10 cellular contexts compared by ENCODE assay signal in the genomic region with DNA sequence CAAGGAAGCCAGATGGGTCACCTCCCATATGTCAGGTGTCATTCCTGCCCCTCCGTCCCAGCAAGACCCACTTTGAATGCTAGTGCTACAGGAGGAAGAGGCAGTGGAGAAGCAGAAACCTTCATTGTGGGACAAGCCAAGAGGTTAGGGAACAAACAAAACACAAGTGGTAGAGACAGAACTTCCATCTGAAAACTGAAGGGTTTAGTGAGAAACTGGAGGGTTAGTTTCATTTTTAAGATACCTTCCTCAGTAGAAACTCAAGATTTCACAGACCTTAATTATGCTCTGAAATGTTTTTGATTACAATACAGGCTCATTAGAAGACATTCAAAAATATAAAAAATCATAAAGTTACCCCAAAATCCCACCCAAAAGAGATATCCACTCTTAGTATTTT. TPM values are rescaled to one million over a fixed set of nuclear protein-coding genes. Genes with fewer than 3 reads are reported as not detected.
A peak's percentile ranks its signal among the peaks of the same experiment; 100 is the strongest.
DNase-seq lines count a peak whose midpoint lies in the region; ATAC-seq and TF ChIP-seq lines count a peak whose summit lies in the region.
"Had no signal": no experiment of that assay in that cellular context is flagged by ENCODE, and none has a peak within 500 bp of the region (broad histone marks: within the 10 kb centered on the region; RNA-seq: fewer than 3 reads in every experiment).

No MANE protein-coding gene starts in this region.

- DNase-seq in G401 (ENCODE audit: low spot score): peak; percentile 23
- peak; percentile 20 for DNase-seq in NAMALWA (ENCODE audit: low spot score)
- no peak for DNase-seq in endodermal cell
- no peak for DNase-seq in psoas muscle
- no peak for DNase-seq in NCI-H146 treated with DMSO at 0.1 percent for 48 hours (lab: John Stamatoyannopoulos, UW; ENCODE audit: unreplicated experiment)
- DNase-seq in adrenal gland: no peak
- no peak for DNase-seq in activated CD4-positive, alpha-beta memory T cell treated with anti-CD3 and anti-CD28 coated beads for 36 hours
- DNase-seq in GM13976 (ENCODE audit: low spot score): no peak

- no peak overlapping the region for H3K9ac ChIP-seq in endodermal cell (ENCODE audit: extremely low read depth, low read length, poor library complexity, severe bottlenecking)

- H3K27ac Mint-ChIP-seq in endodermal cell: peak overlapping the region; percentile 69
- H3K27ac Mint-ChIP-seq in activated CD4-positive, alpha-beta memory T cell treated with anti-CD3 and anti-CD28 coated beads for 36 hours: no peak overlapping the region

- H3K9me3 ChIP-seq in endodermal cell (ENCODE audit: control insufficient read depth, low read length) (no peaks in the 10 kb centered on the region), psoas muscle (no peaks in the 10 kb centered on the region), adrenal gland (replicated peaks in 1 of 3) (no peaks in the 10 kb centered on the region)
- H3K9me3 ChIP-seq: SJSA1 had no signal

- POLR2A ChIA-PET in activated CD4-positive, alpha-beta memory T cell treated with anti-CD3 and anti-CD28 coated beads for 36 hours (lab: Charles Lee): no interaction called here

- no peaks in the 10 kb centered on the region for H3K27me3 Mint-ChIP-seq in endodermal cell (ENCODE audit: insufficient read depth)
- H3K27me3 Mint-ChIP-seq in activated CD4-positive, alpha-beta memory T cell treated with anti-CD3 and anti-CD28 coated beads for 36 hours: no peaks in the 10 kb centered on the region

- H3K27ac ChIP-seq in endodermal cell (ENCODE audit: low read depth, low read length) (peak overlapping the region; percentile 91), psoas muscle (peak overlapping the region; percentile 66), adrenal gland (peak overlapping the region in 2 of 5 donors; percentile 70 to 79)
- H3K27ac ChIP-seq: SJSA1 had no signal

- intact Hi-C loops in psoas muscle (cut with DNase I) (no loop called here), adrenal gland (cut with DNase I) (no loop called here)
- intact Hi-C loops in activated CD4-positive, alpha-beta memory T cell treated with anti-CD3 and anti-CD28 coated beads for 36 hours (cut with micrococcal nuclease): no loop called here

- no peaks in the 10 kb centered on the region for H3K27me3 ChIP-seq in endodermal cell (ENCODE audit: control insufficient read depth, insufficient read depth, low read length, poor library complexity, severe bottlenecking)
- no peaks in the 10 kb centered on the region for H3K27me3 ChIP-seq in psoas muscle (ENCODE audit: insufficient read depth in 3 of 3, low read length in 2 of 3)
- H3K27me3 ChIP-seq in adrenal gland: no peaks in the 10 kb centered on the region
- H3K27me3 ChIP-seq: SJSA1 had no signal

- H3K4me3 Mint-ChIP-seq in endodermal cell: no peak overlapping the region
- H3K4me3 Mint-ChIP-seq in activated CD4-positive, alpha-beta memory T cell treated with anti-CD3 and anti-CD28 coated beads for 36 hours: no peak overlapping the region

- WGBS in endodermal cell (ENCODE audit: insufficient coverage in 1 of 2, insufficient read length in 1 of 2), 2 experiments: 91 to 100% methylated on average over 1 of the region's 1 CpG
- WGBS in psoas muscle, 3 donors: 43 to 55% (median 43%) methylated on average over 1 of the region's 1 CpG
- WGBS in adrenal gland, 4 donors: 29 to 71% (median 42%) methylated on average over 1 of the region's 1 CpG

- H3K4me1 Mint-ChIP-seq in endodermal cell: peaks cover 27% of the 10 kb centered on the region
- H3K4me1 Mint-ChIP-seq in activated CD4-positive, alpha-beta memory T cell treated with anti-CD3 and anti-CD28 coated beads for 36 hours (ENCODE audit: low read depth): peaks cover 11% of the 10 kb centered on the region

- CTCF ChIA-PET in activated CD4-positive, alpha-beta memory T cell treated with anti-CD3 and anti-CD28 coated beads for 36 hours (lab: Charles Lee): interaction anchor here (0.6 kb wide), 1 partner anchor 23 kb away, joined by 4 read pairs; no protein-coding TSS in a partner anchor

- TF ChIP-seq POLR2A in adrenal gland (IDR thresholded peaks at IDR 0.05): no peak

- no peak for ATAC-seq in psoas muscle
- ATAC-seq: HCT116 had no signal

- H3K36me3 Mint-ChIP-seq in endodermal cell (ENCODE audit: low read depth): no peaks in the 10 kb centered on the region
- peaks cover 3% of the 10 kb centered on the region for H3K36me3 Mint-ChIP-seq in activated CD4-positive, alpha-beta memory T cell treated with anti-CD3 and anti-CD28 coated beads for 36 hours

- H3K36me3 ChIP-seq in endodermal cell (ENCODE audit: control insufficient read depth, insufficient read depth, low read length) (no peaks in the 10 kb centered on the region), psoas muscle (ENCODE audit: insufficient read depth in 1 of 2, low read depth in 1 of 2) (peaks cover 0 to 12% of the 10 kb centered on the region in 2 donors), adrenal gland (replicated peaks in 1 of 2) (no peaks in the 10 kb centered on the region)
- H3K36me3 ChIP-seq: SJSA1 had no signal

- no peak overlapping the region for H3K4me3 ChIP-seq in endodermal cell (ENCODE audit: low read length)
- H3K4me3 ChIP-seq in psoas muscle: no peak overlapping the region
- H3K4me3 ChIP-seq in adrenal gland: no peak overlapping the region
- H3K4me3 ChIP-seq: SJSA1 had no signal

- H3K9me3 Mint-ChIP-seq in endodermal cell: no peaks in the 10 kb centered on the region
- no peaks in the 10 kb centered on the region for H3K9me3 Mint-ChIP-seq in activated CD4-positive, alpha-beta memory T cell treated with anti-CD3 and anti-CD28 coated beads for 36 hours

- no peak for TF ChIP-seq CTCF in endodermal cell (conservative IDR thresholded peaks at IDR 0.05)
- TF ChIP-seq CTCF in psoas muscle (IDR thresholded peaks at IDR 0.05): no peak
- TF ChIP-seq CTCF in adrenal gland (IDR thresholded peaks at IDR 0.05): no peak
- no peak for TF ChIP-seq CTCF in GM13976 (IDR thresholded peaks at IDR 0.05; ENCODE audit: borderline replicate concordance, control extremely low read depth, extremely low read depth, insufficient read depth, missing control alignments)

- peaks cover 6% of the 10 kb centered on the region for H3K4me1 ChIP-seq in endodermal cell (ENCODE audit: control insufficient read depth, insufficient read depth, low read length)
- H3K4me1 ChIP-seq in psoas muscle: peaks cover 14% of the 10 kb centered on the region
- H3K4me1 ChIP-seq in adrenal gland (replicated peaks in 1 of 2): peaks cover 0 to 25% of the 10 kb centered on the region in 2 donors

- in situ Hi-C loops in G401 (cut with HindIII; ENCODE audit: low sequenced_read_pairs) (no loop called here), GM13976 (cut with MboI; ENCODE audit: low sequenced_read_pairs, unreplicated experiment) (no loop called here)

RNA-seq across cellular contexts. Expression of a gene that starts 24.3 kb away (rescaled TPM):
- 8.8 and 31.0 TPM in 2 replicates for total RNA-seq in G401 (2014; rRNA removed; shearing (Covaris generic))
- 10 to 100 TPM; 15.3 to 16.6 TPM for total RNA-seq in endodermal cell
- polyA plus RNA-seq in endodermal cell (2013, experiment 1 of 2): 16.2 TPM
- 12.4 TPM for polyA plus RNA-seq in endodermal cell (2013, experiment 2 of 2)
- total RNA-seq in psoas muscle: 10 to 100 TPM; 26.7 to 43.5 (median 35.1) TPM
- 10 to 100 TPM; 21.7 to 36.6 (median 26.6) TPM for polyA plus RNA-seq in psoas muscle
- total RNA-seq in adrenal gland: 10 to 100 TPM in 6 of 8 donors, 1 to 10 TPM in 2; 4.8 to 19.9 (median 13.7) TPM
- 10 to 100 TPM in 2 of 3 donors, 1 to 10 TPM in 1; 9.4 to 15.0 (median 12.3) TPM for polyA plus RNA-seq in adrenal gland
- total RNA-seq in activated CD4-positive, alpha-beta memory T cell treated with anti-CD3 and anti-CD28 coated beads for 36 hours: 10 to 100 TPM; 13.4 to 13.9 TPM

RNA-seq across cellular contexts. Expression of a gene that starts 24.4 kb away (rescaled TPM):
- total RNA-seq in G401 (2014; rRNA removed; shearing (Covaris generic)): 23.0 and 31.6 TPM in 2 replicates
- total RNA-seq in endodermal cell (10 to 100 TPM; 15.9 to 23.2 TPM), psoas muscle (10 to 100 TPM in 3 of 4 donors, 1 to 10 TPM in 1; 9.3 to 10.9 (median 10.2) TPM), adrenal gland (1 to 10 TPM; 1.3 to 8.9 (median 4.8) TPM)
- 9.5 TPM for polyA plus RNA-seq in endodermal cell (2013, experiment 1 of 2)
- 8.9 TPM for polyA plus RNA-seq in endodermal cell (2013, experiment 2 of 2)
- polyA plus RNA-seq in psoas muscle (10 to 100 TPM in 1 of 3 donors, 1 to 10 TPM in 2; 3.5 to 10.4 (median 4.9) TPM), adrenal gland (1 to 10 TPM; 1.2 to 5.7 (median 1.3) TPM)
- 10 to 100 TPM; 15.0 to 15.2 TPM for total RNA-seq in activated CD4-positive, alpha-beta memory T cell treated with anti-CD3 and anti-CD28 coated beads for 36 hours

Comparison
In these comparisons a context has a peak if more than half of its experiments do, and no peak if none do; other contexts are left out.
1. DNase-seq: peak in G401 (single experiment) and NAMALWA (single experiment); none in endodermal cell (single experiment), psoas muscle (0 of 2), NCI-H146 treated with DMSO at 0.1 percent for 48 hours (single experiment), adrenal gland (0 of 7), activated CD4-positive, alpha-beta memory T cell treated with anti-CD3 and anti-CD28 coated beads for 36 hours (single experiment) and GM13976 (single experiment).